In genomic region chr20:57999465-58000111, GRCh38 we compare ENCODE assay signal across 1 cellular context.
TF ChIP-seq lines count a peak whose summit lies in the region.

No MANE protein-coding gene starts in this region.

TF ChIP-seq in GM23338, 12 proteins besides CTCF, POLR2A, EP300 and RAD21 (continued from another document):
- TF ChIP-seq ETS1 (IDR thresholded peaks at IDR 0.05) = no peak
- no peak for TF ChIP-seq REST (IDR thresholded peaks at IDR 0.05; ENCODE audit: unreplicated experiment)
- TF ChIP-seq JUNB (IDR thresholded peaks at IDR 0.05; ENCODE audit: unreplicated experiment) = no peak
- TF ChIP-seq ZNF331 (CRISPR knock-in tag; IDR thresholded peaks at IDR 0.05; ENCODE audit: low read depth) = no peak
TF ChIP-seq in GM23338: peak in this region for 0.
